Comparison of ENCODE assay signal across 1 cellular context in the genomic region with DNA sequence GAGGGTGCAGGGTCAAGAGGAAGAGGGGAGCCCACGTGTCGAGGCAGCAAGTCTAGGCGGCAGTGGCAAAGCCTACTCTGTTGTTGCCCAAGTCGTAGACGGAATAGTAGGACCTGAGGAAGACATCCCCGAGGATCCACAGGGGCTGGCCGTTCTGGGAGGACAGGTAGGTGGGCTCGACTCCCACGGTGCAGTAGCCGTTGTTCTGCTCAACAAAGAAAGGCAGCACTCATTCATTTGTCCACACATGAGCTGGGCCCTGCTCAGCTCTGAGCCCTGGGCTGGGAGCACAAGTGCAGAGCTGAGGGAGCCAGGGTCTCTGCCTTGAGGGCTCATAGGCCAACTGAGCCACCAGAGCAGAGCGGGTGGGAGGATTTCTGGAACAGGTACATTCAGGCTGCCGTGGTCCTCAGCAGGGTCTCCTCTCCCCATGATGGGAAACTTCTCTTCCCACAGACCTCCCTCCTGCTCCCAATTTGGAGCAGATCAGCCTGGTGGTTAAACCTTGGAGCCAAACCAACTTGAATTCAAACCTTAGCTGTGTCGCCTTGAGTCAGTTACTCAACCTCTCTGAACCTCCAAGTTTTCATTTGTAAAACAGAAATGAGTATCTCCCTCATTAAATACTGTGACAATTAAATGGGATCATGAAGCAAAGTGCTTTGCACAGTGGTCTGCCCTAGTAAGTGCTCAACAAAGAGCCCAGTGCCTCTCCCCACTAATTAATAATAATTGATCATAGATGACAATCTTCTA.
TF ChIP-seq lines count a peak whose summit lies in the region.

No MANE protein-coding gene starts in this region.

TF ChIP-seq in K562, 482 proteins besides CTCF, POLR2A, EP300 and RAD21:
- TF ChIP-seq ZNF644 (tag; IDR thresholded peaks at IDR 0.05; ENCODE audit: low read depth) (no peak), BCOR (IDR thresholded peaks at IDR 0.05) (0 out of 2 replicates have a peak, but pooled peaks have one; percentile 38), ZFP36 (IDR thresholded peaks at IDR 0.05; ENCODE audit: low read depth, low read length, partially characterized antibody) (peak; percentile 67), HDAC2 (IDR thresholded peaks at IDR 0.05) (0 out of 2 replicates have a peak, but pooled peaks have one; percentile 24), TEAD4 (IDR thresholded peaks at IDR 0.05; ENCODE audit: low read length) (no peak), TEAD4 (CRISPR knock-in tag; IDR thresholded peaks at IDR 0.05; ENCODE audit: borderline replicate concordance) (0 out of 2 replicates have a peak, but pooled peaks have one; percentile 25)
